ENCODE assay signal across 1 cellular context in the genomic region with DNA sequence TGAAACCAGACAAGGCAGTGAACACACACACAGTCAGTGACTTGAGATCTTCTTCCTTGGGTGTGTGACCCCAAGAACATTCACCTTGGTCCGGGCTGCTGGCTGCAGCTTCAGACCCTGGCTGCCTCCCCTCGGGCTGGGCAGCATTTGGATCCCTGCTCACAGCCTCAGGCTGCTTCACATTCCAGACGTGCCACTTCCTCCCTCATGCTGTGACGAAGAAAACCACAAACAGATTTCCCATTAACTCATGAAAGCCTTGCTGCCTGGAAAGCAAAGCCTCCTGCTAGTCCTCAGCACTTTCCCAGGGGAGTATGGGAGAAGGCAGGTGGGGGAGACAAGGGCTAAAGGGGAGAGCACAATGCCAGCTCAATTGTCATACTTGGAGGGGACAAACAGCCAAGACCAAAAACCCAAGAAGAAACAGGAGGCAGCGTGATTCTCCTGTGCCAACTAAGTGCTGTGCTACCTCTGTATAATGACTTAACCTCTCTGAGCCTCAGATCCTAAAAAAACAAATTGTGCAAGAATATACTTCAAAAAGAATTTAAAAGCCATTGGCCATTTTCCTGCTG.
TF ChIP-seq lines count a peak whose summit lies in the region.

No MANE protein-coding gene starts in this region.

TF ChIP-seq in H1, 55 proteins besides CTCF, POLR2A, EP300 and RAD21 (continued from another document):
- peak; percentile 83 for TF ChIP-seq NANOG (IDR thresholded peaks at IDR 0.05; ENCODE audit: insufficient read depth, low read depth, low read length, poor library complexity, severe bottlenecking)
- TF ChIP-seq SIN3A (conservative IDR thresholded peaks at IDR 0.05 in 1 of 2, IDR thresholded peaks at IDR 0.05 in 1 of 2; ENCODE audit: low read depth in 1 of 2, low read length in 2 of 2): 0 out of 4 replicates have a peak, but pooled peaks of 1 of the 2 experiments have one; percentile 37
- peak; percentile 76 for TF ChIP-seq EGR1 (IDR thresholded peaks at IDR 0.05; ENCODE audit: borderline replicate concordance, low read depth, low read length)
- no peak for TF ChIP-seq PHF8 (conservative IDR thresholded peaks at IDR 0.05; ENCODE audit: low read depth, low read length)
- 0 out of 2 replicates have a peak, but pooled peaks have one; percentile 74 for TF ChIP-seq RXRA (IDR thresholded peaks at IDR 0.05; ENCODE audit: insufficient read depth, low read depth, low read length)
- TF ChIP-seq, protein P1, sequence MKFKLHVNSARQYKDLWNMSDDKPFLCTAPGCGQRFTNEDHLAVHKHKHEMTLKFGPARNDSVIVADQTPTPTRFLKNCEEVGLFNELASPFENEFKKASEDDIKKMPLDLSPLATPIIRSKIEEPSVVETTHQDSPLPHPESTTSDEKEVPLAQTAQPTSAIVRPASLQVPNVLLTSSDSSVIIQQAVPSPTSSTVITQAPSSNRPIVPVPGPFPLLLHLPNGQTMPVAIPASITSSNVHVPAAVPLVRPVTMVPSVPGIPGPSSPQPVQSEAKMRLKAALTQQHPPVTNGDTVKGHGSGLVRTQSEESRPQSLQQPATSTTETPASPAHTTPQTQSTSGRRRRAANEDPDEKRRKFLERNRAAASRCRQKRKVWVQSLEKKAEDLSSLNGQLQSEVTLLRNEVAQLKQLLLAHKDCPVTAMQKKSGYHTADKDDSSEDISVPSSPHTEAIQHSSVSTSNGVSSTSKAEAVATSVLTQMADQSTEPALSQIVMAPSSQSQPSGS (IDR thresholded peaks at IDR 0.05; ENCODE audit: low read length): peak; percentile 87; the same call in 1 of the 2 replicates
- no peak; the same call in 1 of the 2 replicates for TF ChIP-seq SP4 (IDR thresholded peaks at IDR 0.05; ENCODE audit: low read length)
- peak; percentile 83 for TF ChIP-seq ASH2L (IDR thresholded peaks at IDR 0.05; ENCODE audit: low read length)
- TF ChIP-seq, protein P2, sequence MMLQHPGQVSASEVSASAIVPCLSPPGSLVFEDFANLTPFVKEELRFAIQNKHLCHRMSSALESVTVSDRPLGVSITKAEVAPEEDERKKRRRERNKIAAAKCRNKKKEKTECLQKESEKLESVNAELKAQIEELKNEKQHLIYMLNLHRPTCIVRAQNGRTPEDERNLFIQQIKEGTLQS (IDR thresholded peaks at IDR 0.05; ENCODE audit: insufficient read depth, low read depth, low read length): no peak
- TF ChIP-seq NRF1 (IDR thresholded peaks at IDR 0.05; ENCODE audit: low read depth, low read length): no peak
- peak; percentile 46; the same call in 1 of the 2 replicates for TF ChIP-seq TAF1 (IDR thresholded peaks at IDR 0.05; ENCODE audit: low read depth, low read length)
- no peak for TF ChIP-seq JUN (IDR thresholded peaks at IDR 0.05; ENCODE audit: low read depth, low read length)
- TF ChIP-seq CBX8 (IDR thresholded peaks at IDR 0.05; ENCODE audit: borderline replicate concordance, low read depth, low read length): no peak
- peak; percentile 74 to 79 for TF ChIP-seq BCL11A (IDR thresholded peaks at IDR 0.05; ENCODE audit: low read depth in 2 of 2, low read length in 2 of 2)
- peak; percentile 53; the same call in 1 of the 2 replicates for TF ChIP-seq CEBPB (IDR thresholded peaks at IDR 0.05; ENCODE audit: low read depth, low read length)
- no peak; the same call in 1 of the 2 replicates for TF ChIP-seq CREB1 (IDR thresholded peaks at IDR 0.05)
- no peak for TF ChIP-seq RNF2 (IDR thresholded peaks at IDR 0.05; ENCODE audit: borderline replicate concordance, low read depth, low read length, missing control alignments, poor library complexity, severe bottlenecking)
- no peak for TF ChIP-seq CBX5 (IDR thresholded peaks at IDR 0.05; ENCODE audit: low read depth, low read length)
- TF ChIP-seq KDM4A (IDR thresholded peaks at IDR 0.05; ENCODE audit: low read depth, low read length, severe bottlenecking): no peak
- 0 out of 2 replicates have a peak, but pooled peaks have one; percentile 77 for TF ChIP-seq RBBP5 (IDR thresholded peaks at IDR 0.05; ENCODE audit: borderline replicate concordance, low read depth, low read length)
- peak; percentile 89 for TF ChIP-seq SP1 (IDR thresholded peaks at IDR 0.05; ENCODE audit: low read depth, low read length)
- no peak for TF ChIP-seq FOSL1 (IDR thresholded peaks at IDR 0.05; ENCODE audit: insufficient read depth, low read depth, low read length)
- TF ChIP-seq SIX5 (IDR thresholded peaks at IDR 0.05; ENCODE audit: low read depth, low read length): no peak
- TF ChIP-seq KDM1A (IDR thresholded peaks at IDR 0.05; ENCODE audit: borderline replicate concordance, low read length): peak; percentile 97
- TF ChIP-seq SRF (IDR thresholded peaks at IDR 0.05; ENCODE audit: low read depth, low read length): no peak
- no peak for TF ChIP-seq RFX5 (IDR thresholded peaks at IDR 0.05; ENCODE audit: borderline replicate concordance, low read depth, low read length)
- peak; percentile 99 for TF ChIP-seq TEAD4 (IDR thresholded peaks at IDR 0.05; ENCODE audit: low read depth, low read length)
- TF ChIP-seq SUZ12 (IDR thresholded peaks at IDR 0.05; ENCODE audit: low read length): no peak
- TF ChIP-seq, protein P3, sequence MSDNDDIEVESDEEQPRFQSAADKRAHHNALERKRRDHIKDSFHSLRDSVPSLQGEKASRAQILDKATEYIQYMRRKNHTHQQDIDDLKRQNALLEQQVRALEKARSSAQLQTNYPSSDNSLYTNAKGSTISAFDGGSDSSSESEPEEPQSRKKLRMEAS (IDR thresholded peaks at IDR 0.05): peak; percentile 72
- TF ChIP-seq CTBP2 (IDR thresholded peaks at IDR 0.05; ENCODE audit: borderline replicate concordance, insufficient read depth, insufficient read length, low read length): peak; percentile 82
- TF ChIP-seq TBP (IDR thresholded peaks at IDR 0.05; ENCODE audit: low read depth, low read length): peak; percentile 43; the same call in 1 of the 2 replicates
- TF ChIP-seq POU5F1 (IDR thresholded peaks at IDR 0.05; ENCODE audit: low read depth, low read length): 0 out of 2 replicates have a peak, but pooled peaks have one; percentile 5
- TF ChIP-seq GABPA (IDR thresholded peaks at IDR 0.05; ENCODE audit: borderline replicate concordance, insufficient read depth, low read length): no peak
- TF ChIP-seq TAF7 (optimal IDR thresholded peaks at IDR 0.05; ENCODE audit: borderline replicate concordance, low read depth, low read length): peak; percentile 51
- no peak for TF ChIP-seq USF2 (IDR thresholded peaks at IDR 0.05; ENCODE audit: low read length)
- no peak for TF ChIP-seq SAP30 (IDR thresholded peaks at IDR 0.05; ENCODE audit: insufficient read depth, insufficient replicate concordance, low read length)
- no peak for TF ChIP-seq EZH2 (IDR thresholded peaks at IDR 0.05; ENCODE audit: low read depth, low read length, severe bottlenecking)
- TF ChIP-seq YY1 (IDR thresholded peaks at IDR 0.05; ENCODE audit: low read depth, low read length): peak; percentile 84
- no peak for TF ChIP-seq SIRT6 (IDR thresholded peaks at IDR 0.05; ENCODE audit: low read length)
- TF ChIP-seq HDAC6 (IDR thresholded peaks at IDR 0.05; ENCODE audit: low read depth, low read length): no peak
- TF ChIP-seq CHD2 (IDR thresholded peaks at IDR 0.05; ENCODE audit: low read length): no peak
- TF ChIP-seq JUND (IDR thresholded peaks at IDR 0.05; ENCODE audit: low read length): peak; percentile 63
- peak; percentile 71 for TF ChIP-seq CHD7 (IDR thresholded peaks at IDR 0.05; ENCODE audit: insufficient replicate concordance, low read length)
- no peak for TF ChIP-seq BRCA1 (IDR thresholded peaks at IDR 0.05; ENCODE audit: low read depth, low read length)
- TF ChIP-seq, protein P4, sequence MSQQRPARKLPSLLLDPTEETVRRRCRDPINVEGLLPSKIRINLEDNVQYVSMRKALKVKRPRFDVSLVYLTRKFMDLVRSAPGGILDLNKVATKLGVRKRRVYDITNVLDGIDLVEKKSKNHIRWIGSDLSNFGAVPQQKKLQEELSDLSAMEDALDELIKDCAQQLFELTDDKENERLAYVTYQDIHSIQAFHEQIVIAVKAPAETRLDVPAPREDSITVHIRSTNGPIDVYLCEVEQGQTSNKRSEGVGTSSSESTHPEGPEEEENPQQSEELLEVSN (IDR thresholded peaks at IDR 0.05): peak; percentile 56
